ENCODE assay signal across 9 cellular contexts in genomic region chr7:158039270-158039669, GRCh38.
"Had no signal": no experiment of that assay in that cellular context is flagged by ENCODE, and none has a peak within 500 bp of the region (broad histone marks: within the 10 kb centered on the region; RNA-seq: fewer than 3 reads in every experiment).

No MANE protein-coding gene starts in this region.

- H3K4me3 ChIP-seq: GM23248, HAP-1, K562 had no signal

- H3K27ac ChIP-seq: GM23248, HL-60 had no signal

- ATAC-seq: HCT116, K562 had no signal

- H3K36me3 ChIP-seq: HAP-1 had no signal

- DNase-seq: GM23248, GOT3, H7, IMR-90, KG1 had no signal

- H3K4me1 ChIP-seq: HAP-1 had no signal

- H2AFZ ChIP-seq: GM23248 had no signal

- FAIRE-seq: K562 had no signal

- H3K9ac ChIP-seq: GM23248 had no signal

- H3K9me3 ChIP-seq: HAP-1 had no signal
